Comparison of ENCODE assay signal across 8 cellular contexts in the genomic region with DNA sequence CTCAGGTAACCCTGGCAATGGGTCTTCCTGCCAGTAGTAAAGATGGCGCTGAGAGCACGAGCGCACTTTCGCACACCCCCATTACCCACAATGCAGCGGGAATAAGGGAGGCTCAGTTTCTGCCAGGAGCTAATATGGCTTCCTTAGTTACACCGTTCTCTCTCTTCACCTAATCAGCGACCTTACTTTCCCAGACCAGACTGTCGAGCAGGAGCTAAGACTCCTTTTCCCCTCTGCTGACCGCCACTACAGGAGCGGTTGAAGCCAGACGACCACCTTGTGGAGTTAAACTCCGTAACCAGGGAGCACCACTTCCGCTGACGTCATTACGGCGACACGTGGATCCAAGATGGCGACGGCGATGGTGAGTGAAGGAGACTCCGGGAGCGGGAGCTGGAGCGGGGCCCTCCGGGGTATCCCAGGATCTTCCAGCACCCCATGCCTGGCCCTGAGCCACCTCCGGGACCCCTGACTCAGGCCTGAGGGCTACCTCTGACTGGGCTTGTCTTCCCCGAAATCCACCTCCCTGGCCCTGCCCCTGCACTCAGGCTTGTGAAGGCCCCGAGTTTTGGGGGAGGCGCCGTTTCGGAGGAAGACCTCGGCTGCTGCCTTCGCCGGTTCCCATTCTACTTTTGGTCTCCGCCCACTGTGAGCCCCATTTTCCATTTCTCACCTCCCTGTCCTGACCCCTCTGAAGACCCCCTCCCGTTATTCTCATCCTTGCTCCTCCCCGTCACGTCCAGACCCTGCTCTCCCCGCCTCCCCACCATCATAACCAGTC. TPM values are rescaled to one million over a fixed set of nuclear protein-coding genes. Genes with fewer than 3 reads are reported as not detected.
A peak's percentile ranks its signal among the peaks of the same experiment; 100 is the strongest.
DNase-seq lines count a peak whose midpoint lies in the region; ATAC-seq, FAIRE-seq and TF ChIP-seq lines count a peak whose summit lies in the region.

A gene with protein sequence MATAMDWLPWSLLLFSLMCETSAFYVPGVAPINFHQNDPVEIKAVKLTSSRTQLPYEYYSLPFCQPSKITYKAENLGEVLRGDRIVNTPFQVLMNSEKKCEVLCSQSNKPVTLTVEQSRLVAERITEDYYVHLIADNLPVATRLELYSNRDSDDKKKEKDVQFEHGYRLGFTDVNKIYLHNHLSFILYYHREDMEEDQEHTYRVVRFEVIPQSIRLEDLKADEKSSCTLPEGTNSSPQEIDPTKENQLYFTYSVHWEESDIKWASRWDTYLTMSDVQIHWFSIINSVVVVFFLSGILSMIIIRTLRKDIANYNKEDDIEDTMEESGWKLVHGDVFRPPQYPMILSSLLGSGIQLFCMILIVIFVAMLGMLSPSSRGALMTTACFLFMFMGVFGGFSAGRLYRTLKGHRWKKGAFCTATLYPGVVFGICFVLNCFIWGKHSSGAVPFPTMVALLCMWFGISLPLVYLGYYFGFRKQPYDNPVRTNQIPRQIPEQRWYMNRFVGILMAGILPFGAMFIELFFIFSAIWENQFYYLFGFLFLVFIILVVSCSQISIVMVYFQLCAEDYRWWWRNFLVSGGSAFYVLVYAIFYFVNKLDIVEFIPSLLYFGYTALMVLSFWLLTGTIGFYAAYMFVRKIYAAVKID (plus strand): TSS at position 323 of the 781 bp plus-strand sequence. CDS start 27 bp downstream, at position 350.

- H3K27me3 Mint-ChIP-seq in T-cell (no peaks in the 10 kb centered on the region), type B pancreatic cell (peaks cover 6% of the 10 kb centered on the region)

- H3K27me3 ChIP-seq in adrenal gland (no peaks in the 10 kb centered on the region), heart left ventricle (no peaks in the 10 kb centered on the region)

- TF ChIP-seq CTCF in adrenal gland (IDR thresholded peaks at IDR 0.05) (no peak), heart left ventricle (IDR thresholded peaks at IDR 0.05) (no peak), type B pancreatic cell (conservative IDR thresholded peaks at IDR 0.05) (no peak)

- CTCF ChIA-PET in T-cell (lab: Charles Lee) = interaction anchor here in 1 of 2 donors (0.7 to 1.2 kb wide), 3 partner anchors 14 to 502 kb away, joined by 3 to 4 read pairs (median 3); no protein-coding TSS in a partner anchor

- H3K9me3 Mint-ChIP-seq in T-cell (no peaks in the 10 kb centered on the region), type B pancreatic cell (no peaks in the 10 kb centered on the region)

- POLR2A ChIA-PET in T-cell (lab: Charles Lee) = interaction anchor here (0.6 kb wide), 2 partner anchors 282 to 537 kb away, joined by 3 to 6 read pairs; no protein-coding TSS in a partner anchor

- DNase-seq in GM12891 (ENCODE audit: insufficient read length, low spot score) = peak; percentile 74
- peak; percentile 82 for DNase-seq in NCI-H1436 treated with DMSO at 0.1 percent for 48 hours (lab: John Stamatoyannopoulos, UW)
- DNase-seq in T-cell = peak; percentile 72 to 92 (median 86)
- peak; percentile 86 to 95 (median 91) for DNase-seq in adrenal gland
- peak; percentile 89 to 93 (median 92) for DNase-seq in heart left ventricle
- DNase-seq in pons (ENCODE audit: low spot score) = peak; percentile 95
- DNase-seq in type B pancreatic cell (ENCODE audit: extremely low spot score, unreplicated experiment) = peak; percentile 95

- peak; percentile 92 for FAIRE-seq in GM12891 (lab: Jason Lieb, UNC)

- H3K4me1 ChIP-seq in adrenal gland (replicated peaks in 1 of 2) (peaks cover 7 to 35% of the 10 kb centered on the region in 2 donors), heart left ventricle (peaks cover 0 to 46% (median 18%) of the 10 kb centered on the region in 12 donors)

- peak within 1 kb of the TSS; percentile 60 to 91 (median 86) for H3K4me3 ChIP-seq in adrenal gland
- peak within 1 kb of the TSS; percentile 74 to 98 (median 82) for H3K4me3 ChIP-seq in heart left ventricle

- intact Hi-C loops in adrenal gland (cut with DNase I) (no loop called here), heart left ventricle (cut with DNase I) (loop anchor here in 4 of 10 donors (2.0 to 5.0 kb wide), 2 partner anchors 97 to 98 kb away; partner anchors contain the start of genes PLAGL2 (in 4 of the 4) and POFUT1 (in 4 of the 4))

- H3K27ac Mint-ChIP-seq in T-cell = peak within 1 kb of the TSS; percentile 99 to 100
- H3K27ac Mint-ChIP-seq in type B pancreatic cell = peak within 1 kb of the TSS; percentile 100

- H3K4me1 Mint-ChIP-seq in T-cell (peaks cover 39 to 45% (median 45%) of the 10 kb centered on the region in 3 donors), type B pancreatic cell (ENCODE audit: unreplicated experiment) (peaks cover 32% of the 10 kb centered on the region)

- H3K36me3 Mint-ChIP-seq in T-cell (no peaks in the 10 kb centered on the region), type B pancreatic cell (peaks cover 6% of the 10 kb centered on the region)

- TF ChIP-seq POLR2A in GM12891 (IDR thresholded peaks at IDR 0.05; ENCODE audit: low read depth, low read length) = peak; percentile 91
- peak; percentile 51 for TF ChIP-seq POLR2A in adrenal gland (IDR thresholded peaks at IDR 0.05)
- TF ChIP-seq POLR2A in heart left ventricle (IDR thresholded peaks at IDR 0.05) = no peak

- H3K36me3 ChIP-seq in adrenal gland (replicated peaks in 1 of 2) (no peaks in the 10 kb centered on the region), heart left ventricle (peaks cover 0 to 8% (median 0%) of the 10 kb centered on the region in 9 donors)

- H3K4me3 Mint-ChIP-seq in T-cell = peak within 1 kb of the TSS; percentile 95 to 99 (median 99)
- H3K4me3 Mint-ChIP-seq in type B pancreatic cell = peak within 1 kb of the TSS; percentile 98

- H3K27ac ChIP-seq in adrenal gland (peak within 1 kb of the TSS; percentile 94 to 99 (median 98)), heart left ventricle (peak within 1 kb of the TSS; percentile 94 to 99 (median 98))

- H3K9me3 ChIP-seq in adrenal gland (replicated peaks in 1 of 3) (no peaks in the 10 kb centered on the region), heart left ventricle (no peaks in the 10 kb centered on the region)

- WGBS in adrenal gland, 4 donors = 0 to 1% (median 0%) methylated on average over 29 to 38 of the region's 38 CpGs
- 0 to 1% (median 0%) methylated on average over 30 to 38 of the region's 38 CpGs for WGBS in heart left ventricle, 4 donors

- peak; percentile 89 for ATAC-seq in HG02840 (IDR thresholded peaks at IDR 0.05; ENCODE audit: low FRiP score, unreplicated experiment)
- ATAC-seq in T-cell (replicated peaks in 1 of 4) = peak; percentile 88 to 93 (median 88)
- ATAC-seq in heart left ventricle = peak; percentile 91 to 96 (median 94)

TF ChIP-seq in GM12891, 5 proteins besides CTCF, POLR2A, EP300 and RAD21:
- TF ChIP-seq POLR2AphosphoS5 (IDR thresholded peaks at IDR 0.05; ENCODE audit: low read depth, low read length) (peak; percentile 85), TAF1 (IDR thresholded peaks at IDR 0.05; ENCODE audit: low read depth, low read length) (peak; percentile 96), SPI1 (IDR thresholded peaks at IDR 0.05; ENCODE audit: low read depth, low read length) (no peak), POU2F2 (IDR thresholded peaks at IDR 0.05; ENCODE audit: low read depth, low read length) (peak; percentile 10; the same call in 1 of the 2 replicates), PAX5 (IDR thresholded peaks at IDR 0.05; ENCODE audit: insufficient read depth, low read length, severe bottlenecking) (no peak)

RNA-seq across cellular contexts. Expression of the gene that starts here (rescaled TPM):
- polyA plus RNA-seq in GM12891 (2012; ENCODE audit: low read depth, missing spikeins) = 19.1 TPM
- total RNA-seq in T-cell (10 to 100 TPM; 32.6 to 42.3 (median 38.0) TPM), adrenal gland (10 to 100 TPM; 36.0 to 61.0 (median 49.6) TPM), heart left ventricle (10 to 100 TPM; 25.6 to 37.9 (median 30.0) TPM), type B pancreatic cell (ENCODE audit: low replicate concordance) (99.4 and 108 TPM in 2 replicates)
- polyA plus RNA-seq in adrenal gland (10 to 100 TPM; 23.2 to 47.3 (median 34.4) TPM), heart left ventricle (10 to 100 TPM; 15.7 to 23.5 TPM)

Comparison
In these comparisons a context has a peak if more than half of its experiments do, and no peak if none do; other contexts are left out.
1. Peak in every context shown above with its lines: DNase-seq, ATAC-seq, H3K4me3 ChIP-seq and H3K27ac ChIP-seq.
2. POLR2A ChIP-seq: peak in GM12891 (single experiment) and adrenal gland (2 of 2); none in heart left ventricle (0 of 2).